2 cellular contexts compared by ENCODE assay signal in genomic region chr13:34357435-34358232, GRCh38.
TF ChIP-seq lines count a peak whose summit lies in the region.

No MANE protein-coding gene starts in this region.

TF ChIP-seq in IMR-90, 13 proteins besides CTCF, POLR2A, EP300 and RAD21 (continued from another document):
- no peak for TF ChIP-seq RCOR1 (IDR thresholded peaks at IDR 0.05; ENCODE audit: insufficient replicate concordance, low read length)
- no peak for TF ChIP-seq SMC3 (IDR thresholded peaks at IDR 0.05; ENCODE audit: low read depth, low read length)
- no peak for TF ChIP-seq MAFK (IDR thresholded peaks at IDR 0.05; ENCODE audit: low read depth, low read length)
- no peak for TF ChIP-seq CHD1 (IDR thresholded peaks at IDR 0.05; ENCODE audit: low read depth, low read length)
- no peak for TF ChIP-seq USF2 (IDR thresholded peaks at IDR 0.05; ENCODE audit: low read depth, low read length)
- TF ChIP-seq CEBPB (IDR thresholded peaks at IDR 0.05; ENCODE audit: low read depth, low read length): no peak
- no peak for TF ChIP-seq NFE2L2 (IDR thresholded peaks at IDR 0.05; ENCODE audit: low read depth, low read length)

TF ChIP-seq in WTC11, 78 proteins besides CTCF, POLR2A, EP300 and RAD21 (continued from another document):
- TF ChIP-seq, protein P1, sequence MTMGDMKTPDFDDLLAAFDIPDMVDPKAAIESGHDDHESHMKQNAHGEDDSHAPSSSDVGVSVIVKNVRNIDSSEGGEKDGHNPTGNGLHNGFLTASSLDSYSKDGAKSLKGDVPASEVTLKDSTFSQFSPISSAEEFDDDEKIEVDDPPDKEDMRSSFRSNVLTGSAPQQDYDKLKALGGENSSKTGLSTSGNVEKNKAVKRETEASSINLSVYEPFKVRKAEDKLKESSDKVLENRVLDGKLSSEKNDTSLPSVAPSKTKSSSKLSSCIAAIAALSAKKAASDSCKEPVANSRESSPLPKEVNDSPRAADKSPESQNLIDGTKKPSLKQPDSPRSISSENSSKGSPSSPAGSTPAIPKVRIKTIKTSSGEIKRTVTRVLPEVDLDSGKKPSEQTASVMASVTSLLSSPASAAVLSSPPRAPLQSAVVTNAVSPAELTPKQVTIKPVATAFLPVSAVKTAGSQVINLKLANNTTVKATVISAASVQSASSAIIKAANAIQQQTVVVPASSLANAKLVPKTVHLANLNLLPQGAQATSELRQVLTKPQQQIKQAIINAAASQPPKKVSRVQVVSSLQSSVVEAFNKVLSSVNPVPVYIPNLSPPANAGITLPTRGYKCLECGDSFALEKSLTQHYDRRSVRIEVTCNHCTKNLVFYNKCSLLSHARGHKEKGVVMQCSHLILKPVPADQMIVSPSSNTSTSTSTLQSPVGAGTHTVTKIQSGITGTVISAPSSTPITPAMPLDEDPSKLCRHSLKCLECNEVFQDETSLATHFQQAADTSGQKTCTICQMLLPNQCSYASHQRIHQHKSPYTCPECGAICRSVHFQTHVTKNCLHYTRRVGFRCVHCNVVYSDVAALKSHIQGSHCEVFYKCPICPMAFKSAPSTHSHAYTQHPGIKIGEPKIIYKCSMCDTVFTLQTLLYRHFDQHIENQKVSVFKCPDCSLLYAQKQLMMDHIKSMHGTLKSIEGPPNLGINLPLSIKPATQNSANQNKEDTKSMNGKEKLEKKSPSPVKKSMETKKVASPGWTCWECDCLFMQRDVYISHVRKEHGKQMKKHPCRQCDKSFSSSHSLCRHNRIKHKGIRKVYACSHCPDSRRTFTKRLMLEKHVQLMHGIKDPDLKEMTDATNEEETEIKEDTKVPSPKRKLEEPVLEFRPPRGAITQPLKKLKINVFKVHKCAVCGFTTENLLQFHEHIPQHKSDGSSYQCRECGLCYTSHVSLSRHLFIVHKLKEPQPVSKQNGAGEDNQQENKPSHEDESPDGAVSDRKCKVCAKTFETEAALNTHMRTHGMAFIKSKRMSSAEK (CRISPR knock-in tag; IDR thresholded peaks at IDR 0.05; ENCODE audit: borderline replicate concordance): no peak
- TF ChIP-seq USF2 (CRISPR knock-in tag; IDR thresholded peaks at IDR 0.05): no peak
- TF ChIP-seq SMAD3 (CRISPR knock-in tag; IDR thresholded peaks at IDR 0.05; ENCODE audit: borderline replicate concordance): no peak
- TF ChIP-seq EMX1 (CRISPR knock-in tag; IDR thresholded peaks at IDR 0.05): no peak
- TF ChIP-seq, protein P2, sequence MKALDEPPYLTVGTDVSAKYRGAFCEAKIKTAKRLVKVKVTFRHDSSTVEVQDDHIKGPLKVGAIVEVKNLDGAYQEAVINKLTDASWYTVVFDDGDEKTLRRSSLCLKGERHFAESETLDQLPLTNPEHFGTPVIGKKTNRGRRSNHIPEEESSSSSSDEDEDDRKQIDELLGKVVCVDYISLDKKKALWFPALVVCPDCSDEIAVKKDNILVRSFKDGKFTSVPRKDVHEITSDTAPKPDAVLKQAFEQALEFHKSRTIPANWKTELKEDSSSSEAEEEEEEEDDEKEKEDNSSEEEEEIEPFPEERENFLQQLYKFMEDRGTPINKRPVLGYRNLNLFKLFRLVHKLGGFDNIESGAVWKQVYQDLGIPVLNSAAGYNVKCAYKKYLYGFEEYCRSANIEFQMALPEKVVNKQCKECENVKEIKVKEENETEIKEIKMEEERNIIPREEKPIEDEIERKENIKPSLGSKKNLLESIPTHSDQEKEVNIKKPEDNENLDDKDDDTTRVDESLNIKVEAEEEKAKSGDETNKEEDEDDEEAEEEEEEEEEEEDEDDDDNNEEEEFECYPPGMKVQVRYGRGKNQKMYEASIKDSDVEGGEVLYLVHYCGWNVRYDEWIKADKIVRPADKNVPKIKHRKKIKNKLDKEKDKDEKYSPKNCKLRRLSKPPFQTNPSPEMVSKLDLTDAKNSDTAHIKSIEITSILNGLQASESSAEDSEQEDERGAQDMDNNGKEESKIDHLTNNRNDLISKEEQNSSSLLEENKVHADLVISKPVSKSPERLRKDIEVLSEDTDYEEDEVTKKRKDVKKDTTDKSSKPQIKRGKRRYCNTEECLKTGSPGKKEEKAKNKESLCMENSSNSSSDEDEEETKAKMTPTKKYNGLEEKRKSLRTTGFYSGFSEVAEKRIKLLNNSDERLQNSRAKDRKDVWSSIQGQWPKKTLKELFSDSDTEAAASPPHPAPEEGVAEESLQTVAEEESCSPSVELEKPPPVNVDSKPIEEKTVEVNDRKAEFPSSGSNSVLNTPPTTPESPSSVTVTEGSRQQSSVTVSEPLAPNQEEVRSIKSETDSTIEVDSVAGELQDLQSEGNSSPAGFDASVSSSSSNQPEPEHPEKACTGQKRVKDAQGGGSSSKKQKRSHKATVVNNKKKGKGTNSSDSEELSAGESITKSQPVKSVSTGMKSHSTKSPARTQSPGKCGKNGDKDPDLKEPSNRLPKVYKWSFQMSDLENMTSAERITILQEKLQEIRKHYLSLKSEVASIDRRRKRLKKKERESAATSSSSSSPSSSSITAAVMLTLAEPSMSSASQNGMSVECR (CRISPR knock-in tag; IDR thresholded peaks at IDR 0.05; ENCODE audit: borderline replicate concordance): no peak
- no peak for TF ChIP-seq OVOL2 (CRISPR knock-in tag; IDR thresholded peaks at IDR 0.05; ENCODE audit: borderline replicate concordance)
- TF ChIP-seq FOXJ3 (CRISPR knock-in tag; IDR thresholded peaks at IDR 0.05; ENCODE audit: borderline replicate concordance): no peak
- no peak for TF ChIP-seq ZNF423 (CRISPR knock-in tag; IDR thresholded peaks at IDR 0.05)
- TF ChIP-seq TP53 (CRISPR knock-in tag; IDR thresholded peaks at IDR 0.05): no peak
- TF ChIP-seq JAZF1 (CRISPR knock-in tag; IDR thresholded peaks at IDR 0.05): no peak
- TF ChIP-seq CREB1 (CRISPR knock-in tag; IDR thresholded peaks at IDR 0.05): no peak
- TF ChIP-seq PREB (CRISPR knock-in tag; IDR thresholded peaks at IDR 0.05; ENCODE audit: borderline replicate concordance): no peak
TF ChIP-seq in WTC11: peak in this region for 0.
